In genomic region chr10:88243202-88243744, GRCh38 we compare ENCODE assay signal across 2 cellular contexts.
TF ChIP-seq lines count a peak whose summit lies in the region.

No MANE protein-coding gene starts in this region.

TF ChIP-seq in endothelial cell of umbilical vein, 7 proteins besides CTCF, POLR2A, EP300 and RAD21 (continued from another document):
- no peak for TF ChIP-seq MAX (IDR thresholded peaks at IDR 0.05; ENCODE audit: insufficient read depth, insufficient read length)
- TF ChIP-seq FOS (IDR thresholded peaks at IDR 0.05; ENCODE audit: borderline replicate concordance, insufficient read depth, low read length) = peak; percentile 46
- TF ChIP-seq JUN (IDR thresholded peaks at IDR 0.05; ENCODE audit: borderline replicate concordance, insufficient read depth, insufficient read length, low read depth) = no peak

TF ChIP-seq in GM23338, 12 proteins besides CTCF, POLR2A, EP300 and RAD21 (continued from another document):
- TF ChIP-seq REST (IDR thresholded peaks at IDR 0.05; ENCODE audit: unreplicated experiment) (no peak), ZNF462 (CRISPR knock-in tag; IDR thresholded peaks at IDR 0.05) (no peak), JUNB (IDR thresholded peaks at IDR 0.05; ENCODE audit: unreplicated experiment) (no peak), POLR2AphosphoS5 (IDR thresholded peaks at IDR 0.05; ENCODE audit: low read depth) (no peak), ZNF114 (CRISPR knock-in tag; IDR thresholded peaks at IDR 0.05) (no peak), ETS1 (IDR thresholded peaks at IDR 0.05) (no peak)
